23 cellular contexts compared by ENCODE assay signal in the genomic region with DNA sequence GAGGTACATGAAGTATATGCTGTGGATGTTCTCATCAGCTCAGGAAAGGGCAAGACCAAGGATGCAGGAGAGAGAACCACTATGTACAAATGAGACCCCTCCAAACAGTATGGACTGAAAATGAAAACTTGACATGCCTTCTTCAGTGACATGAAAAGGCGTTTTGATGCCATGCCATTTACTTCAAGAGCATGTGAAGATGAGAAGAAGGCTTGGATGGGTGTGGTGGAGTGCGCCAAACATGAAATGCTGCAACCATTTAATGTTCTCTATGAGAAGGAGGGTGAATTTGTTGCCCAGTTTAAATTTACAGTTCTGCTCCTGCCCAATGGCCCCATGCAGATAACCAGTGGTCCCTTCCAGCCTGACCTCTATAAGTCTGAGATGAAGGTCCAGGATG. TPM values are rescaled to one million over a fixed set of nuclear protein-coding genes. Genes with fewer than 3 reads are reported as not detected.
DNase-seq lines count a peak whose midpoint lies in the region; ATAC-seq and TF ChIP-seq lines count a peak whose summit lies in the region.
"Had no signal": no experiment of that assay in that cellular context is flagged by ENCODE, and none has a peak within 500 bp of the region (broad histone marks: within the 10 kb centered on the region; RNA-seq: fewer than 3 reads in every experiment).

No MANE protein-coding gene starts in this region.

- no peak for TF ChIP-seq POLR2A in vagina (IDR thresholded peaks at IDR 0.05)

- TF ChIP-seq CTCF in dorsolateral prefrontal cortex (IDR thresholded peaks at IDR 0.05 in 54 of 56, conservative IDR thresholded peaks at IDR 0.05 in 2 of 56; ENCODE audit: low read depth in 1 of 56, partially characterized antibody in 56 of 56) (no peak), vagina (IDR thresholded peaks at IDR 0.05) (no peak)

- peaks cover 86% of the 10 kb centered on the region for H3K4me1 Mint-ChIP-seq in activated CD4-positive, alpha-beta memory T cell treated with anti-CD3 and anti-CD28 coated beads, Interleukin-2, amount 10 ng/mL, durations not matched to agents 7 days and 5 days

- no peaks in the 10 kb centered on the region for H3K27me3 ChIP-seq in BLaER1
- H3K27me3 ChIP-seq in BLaER1 treated with 17β-estradiol and CSF1 and Interleukin-3, amounts not matched to agents 10 nM and 100 nM = no peaks in the 10 kb centered on the region
- H3K27me3 ChIP-seq in dorsolateral prefrontal cortex = no peaks in the 10 kb centered on the region
- H3K27me3 ChIP-seq in vagina = no peaks in the 10 kb centered on the region
- H3K27me3 ChIP-seq: gastroesophageal sphincter, tibial nerve had no signal

- POLR2A ChIA-PET in activated CD4-positive, alpha-beta memory T cell treated with anti-CD3 and anti-CD28 coated beads, Interleukin-2, amount 10 ng/mL, durations not matched to agents 7 days and 5 days (lab: Charles Lee) = interaction anchor here (0.8 to 3.9 kb wide), 6 partner anchors 9 to 52 kb away, joined by 3 to 13 read pairs (median 3); no protein-coding TSS in a partner anchor

- no peak for DNase-seq in activated CD4-positive, alpha-beta memory T cell treated with anti-CD3 and anti-CD28 coated beads, Interleukin-2, amount 10 ng/mL, durations not matched to agents 7 days and 5 days
- no peak for DNase-seq in dorsolateral prefrontal cortex
- DNase-seq in NCI-H1930 (lab: John Stamatoyannopoulos, UW) = no peak
- DNase-seq in vagina (ENCODE audit: extremely low spot score in 2 of 2) = no peak
- DNase-seq: activated CD4-positive, CD25-positive, alpha-beta regulatory T cell; activated gamma-delta T cell treated with Interleukin-2 at 50 U/mL for 16 hours; Caco-2; DMS79 treated with DMSO at 0.1 percent for 48 hours; GOT3; lower lobe of right lung; mucosa of descending colon; MV-4-11; NCI-H2171 treated with DMSO at 0.1 percent for 48 hours; NCI-H526; SJCRH30; stimulated activated CD4-positive, alpha-beta T cell treated with anti-CD3 and anti-CD28 coated beads, Interleukin-1b, Interleukin-23, amount 100 ng/mL, for 48 hours had no signal

- intact Hi-C loops in dorsolateral prefrontal cortex (cut with DNase I) = no loop called here
- intact Hi-C loops in vagina (cut with DNase I) = no loop called here

- no peak overlapping the region for H3K4me3 Mint-ChIP-seq in activated CD4-positive, alpha-beta memory T cell treated with anti-CD3 and anti-CD28 coated beads, Interleukin-2, amount 10 ng/mL, durations not matched to agents 7 days and 5 days

- no peak for ATAC-seq in GM21825 (IDR thresholded peaks at IDR 0.05; ENCODE audit: unreplicated experiment)
- no peak for ATAC-seq in GM21529 (IDR thresholded peaks at IDR 0.05; ENCODE audit: unreplicated experiment)
- ATAC-seq: gastroesophageal sphincter, GM12878, lower lobe of right lung, mucosa of descending colon had no signal

- peak overlapping the region; percentile 3 for H3K27ac Mint-ChIP-seq in activated CD4-positive, alpha-beta memory T cell treated with anti-CD3 and anti-CD28 coated beads, Interleukin-2, amount 10 ng/mL, durations not matched to agents 7 days and 5 days

- CTCF ChIA-PET in activated CD4-positive, alpha-beta memory T cell treated with anti-CD3 and anti-CD28 coated beads, Interleukin-2, amount 10 ng/mL, durations not matched to agents 7 days and 5 days (lab: Charles Lee) = interaction anchor here (0.7 to 5.5 kb wide), 9 partner anchors 11 to 177 kb away, joined by 3 to 27 read pairs (median 4); no protein-coding TSS in a partner anchor

- H3K9me3 Mint-ChIP-seq in activated CD4-positive, alpha-beta memory T cell treated with anti-CD3 and anti-CD28 coated beads, Interleukin-2, amount 10 ng/mL, durations not matched to agents 7 days and 5 days = no peaks in the 10 kb centered on the region

- no peaks in the 10 kb centered on the region for H3K27me3 Mint-ChIP-seq in activated CD4-positive, alpha-beta memory T cell treated with anti-CD3 and anti-CD28 coated beads, Interleukin-2, amount 10 ng/mL, durations not matched to agents 7 days and 5 days

- H3K9me3 ChIP-seq in BLaER1 (no peaks in the 10 kb centered on the region), vagina (no peaks in the 10 kb centered on the region)
- no peaks in the 10 kb centered on the region for H3K9me3 ChIP-seq in BLaER1 treated with 17β-estradiol and CSF1 and Interleukin-3, amounts not matched to agents 10 nM and 100 nM (replicated peaks in 1 of 11)
- H3K9me3 ChIP-seq: Caco-2, gastroesophageal sphincter, lower lobe of right lung, mucosa of descending colon, SJCRH30, tibial nerve had no signal

- H3K36me3 ChIP-seq in BLaER1 (peaks cover 77% of the 10 kb centered on the region), vagina (no peaks in the 10 kb centered on the region)
- H3K36me3 ChIP-seq in BLaER1 treated with 17β-estradiol and CSF1 and Interleukin-3, amounts not matched to agents 10 nM and 100 nM = peaks cover 9 to 32% (median 27%) of the 10 kb centered on the region in 11 experiments; a peak in 20 of 22 replicates
- H3K36me3 ChIP-seq: SJCRH30 had no signal

- no peak overlapping the region for H3K9ac ChIP-seq in BLaER1
- no peak overlapping the region for H3K9ac ChIP-seq in BLaER1 treated with 17β-estradiol and CSF1 and Interleukin-3, amounts not matched to agents 10 nM and 100 nM

- H4K20me1 ChIP-seq in BLaER1 = peaks cover 100% of the 10 kb centered on the region
- peaks cover 0 to 85% (median 29%) of the 10 kb centered on the region in 11 experiments; a peak in 13 of 22 replicates for H4K20me1 ChIP-seq in BLaER1 treated with 17β-estradiol and CSF1 and Interleukin-3, amounts not matched to agents 10 nM and 100 nM

- H3K36me3 Mint-ChIP-seq in activated CD4-positive, alpha-beta memory T cell treated with anti-CD3 and anti-CD28 coated beads, Interleukin-2, amount 10 ng/mL, durations not matched to agents 7 days and 5 days (ENCODE audit: low read depth) = peaks cover 80% of the 10 kb centered on the region

- H3K27ac ChIP-seq in BLaER1 (no peak overlapping the region), dorsolateral prefrontal cortex (peak overlapping the region in 54 of 59 donors; percentile 23 to 100 (median 97)), vagina (no peak overlapping the region)
- no peak overlapping the region for H3K27ac ChIP-seq in BLaER1 treated with 17β-estradiol and CSF1 and Interleukin-3, amounts not matched to agents 10 nM and 100 nM
- H3K27ac ChIP-seq: gastroesophageal sphincter, lower lobe of right lung, SJCRH30 had no signal

- H3K4me3 ChIP-seq in BLaER1 (no peak overlapping the region), dorsolateral prefrontal cortex (no peak overlapping the region), vagina (no peak overlapping the region)
- no peak overlapping the region for H3K4me3 ChIP-seq in BLaER1 treated with 17β-estradiol and CSF1 and Interleukin-3, amounts not matched to agents 10 nM and 100 nM
- H3K4me3 ChIP-seq: gastroesophageal sphincter, GM12878, lower lobe of right lung, mucosa of descending colon, SJCRH30, tibial nerve had no signal

- peak overlapping the region; percentile 73 for H3K4me2 ChIP-seq in BLaER1
- peak overlapping the region in 7 of 11 experiments; percentile 58 to 89 (median 78); a peak in 10 of 22 replicates for H3K4me2 ChIP-seq in BLaER1 treated with 17β-estradiol and CSF1 and Interleukin-3, amounts not matched to agents 10 nM and 100 nM

- peaks cover 73% of the 10 kb centered on the region for H3K4me1 ChIP-seq in BLaER1
- H3K4me1 ChIP-seq in BLaER1 treated with 17β-estradiol and CSF1 and Interleukin-3, amounts not matched to agents 10 nM and 100 nM = peaks cover 32 to 75% (median 58%) of the 10 kb centered on the region in 10 experiments
- no peaks in the 10 kb centered on the region for H3K4me1 ChIP-seq in vagina
- H3K4me1 ChIP-seq: Caco-2, gastroesophageal sphincter, lower lobe of right lung, SJCRH30 had no signal

RNA-seq across cellular contexts. Expression of a gene that starts 47.7 kb away (rescaled TPM):
- total RNA-seq in activated CD4-positive, alpha-beta memory T cell treated with anti-CD3 and anti-CD28 coated beads, Interleukin-2, amount 10 ng/mL, durations not matched to agents 7 days and 5 days = 100 to 1,000 TPM; 339 to 350 TPM
- 100 to 1,000 TPM in 116 of 120 experiments, 10 to 100 TPM in 4; 90.5 to 697 (median 192) TPM for total RNA-seq in dorsolateral prefrontal cortex
- total RNA-seq in vagina = 39.3 TPM
- total RNA-seq: SJCRH30 had no signal

Comparison
In these comparisons a context has a peak if more than half of its experiments do, and no peak if none do; other contexts are left out.
1. H3K27ac ChIP-seq: peak in dorsolateral prefrontal cortex (54 of 59); none in BLaER1 (single experiment), BLaER1 treated with 17β-estradiol and CSF1 and Interleukin-3, amounts not matched to agents 10 nM and 100 nM (0 of 11) and vagina (single experiment).